In genomic region chr2:61433606-61434005, GRCh38 we compare ENCODE assay signal across 17 cellular contexts. TPM values are rescaled to one million over a fixed set of nuclear protein-coding genes. Genes with fewer than 3 reads are reported as not detected.
DNase-seq lines count a peak whose midpoint lies in the region; ATAC-seq, FAIRE-seq and TF ChIP-seq lines count a peak whose summit lies in the region.
"Had no signal": no experiment of that assay in that cellular context is flagged by ENCODE, and none has a peak within 500 bp of the region (broad histone marks: within the 10 kb centered on the region; RNA-seq: fewer than 3 reads in every experiment).

No MANE protein-coding gene starts in this region.

- H3K27me3 Mint-ChIP-seq in CD14-positive monocyte (ENCODE audit: low read depth in 3 of 3) (no peaks in the 10 kb centered on the region), T-cell (no peaks in the 10 kb centered on the region)
- H3K27me3 Mint-ChIP-seq: activated B cell treated with CpG ODN at 0.5 μM for 24 hours had no signal

- CTCF ChIA-PET in T-cell (lab: Charles Lee) = no interaction called here

- H3K36me3 ChIP-seq in GM06990 (ENCODE audit: control insufficient read depth, insufficient read depth, low read length) = no peaks in the 10 kb centered on the region
- H3K36me3 ChIP-seq: breast epithelium, left lung, neural progenitor cell had no signal

- H3K9me3 Mint-ChIP-seq in CD14-positive monocyte (peaks cover 0 to 5% (median 0%) of the 10 kb centered on the region in 7 donors), T-cell (peaks cover 4 to 18% (median 12%) of the 10 kb centered on the region in 3 donors)

- TF ChIP-seq CTCF in CD14-positive monocyte (IDR thresholded peaks at IDR 0.05) = no peak
- peak; percentile 16 for TF ChIP-seq CTCF in GM06990 (IDR thresholded peaks at IDR 0.05; ENCODE audit: insufficient read depth, low read length, poor library complexity, severe bottlenecking)

- DNase-seq in CD14-positive monocyte (ENCODE audit: low spot score) = no peak
- no peak for DNase-seq in GM06990 (ENCODE audit: extremely low read depth, insufficient read length)
- no peak for DNase-seq in T-cell
- peak; percentile 69 for DNase-seq in myocyte (ENCODE audit: low read depth)
- no peak for DNase-seq in HTR-8/SVneo (ENCODE audit: insufficient read length, low spot score)
- DNase-seq: activated B cell treated with CpG ODN at 0.5 μM for 24 hours; activated naive CD4-positive, alpha-beta T cell treated with anti-CD3 and anti-CD28 coated beads, Interleukin-2, amount 50 U/mL, for 16 hours; DND-41; NCI-H187; NCI-H510A; stimulated activated naive CD4-positive, alpha-beta T cell treated with Interleukin-2 at 50 U/mL for 16 hours had no signal

- ATAC-seq in T-cell (replicated peaks in 1 of 4) = peak in 1 of 4 experiments; percentile 39
- ATAC-seq in HG03139 (IDR thresholded peaks at IDR 0.05; ENCODE audit: unreplicated experiment) = no peak
- ATAC-seq in HG02642 (IDR thresholded peaks at IDR 0.05; ENCODE audit: poor library complexity, unreplicated experiment) = no peak
- no peak for ATAC-seq in GM21528 (IDR thresholded peaks at IDR 0.05; ENCODE audit: low FRiP score, unreplicated experiment)

- FAIRE-seq in HTR-8/SVneo (lab: Jason Lieb, UNC) = no peak

- H3K27me3 ChIP-seq in GM06990 (replicated peaks; ENCODE audit: control insufficient read depth, insufficient read depth, low read length) = no peaks in the 10 kb centered on the region
- H3K27me3 ChIP-seq: breast epithelium, left lung, neural progenitor cell had no signal

- H3K27ac Mint-ChIP-seq in CD14-positive monocyte (peak overlapping the region in 4 of 7 donors; percentile 36 to 90 (median 88)), T-cell (peak overlapping the region; percentile 48 to 88)
- H3K27ac Mint-ChIP-seq: neural progenitor cell had no signal

- no peak overlapping the region for H3K4me3 ChIP-seq in GM06990 (replicated peaks; ENCODE audit: low read depth, low read length)
- H3K4me3 ChIP-seq: breast epithelium, left lung, neural progenitor cell had no signal

- H3K4me3 Mint-ChIP-seq in CD14-positive monocyte (no peak overlapping the region), T-cell (peak overlapping the region in 1 of 3 donors; percentile 37)
- H3K4me3 Mint-ChIP-seq: activated B cell treated with CpG ODN at 0.5 μM for 24 hours, neural progenitor cell had no signal

- POLR2A ChIA-PET in T-cell (lab: Charles Lee) = interaction anchor here in 1 of 2 donors (0.6 to 0.7 kb wide), 2 partner anchors 42 to 60 kb away, joined by 3 to 4 read pairs; no protein-coding TSS in a partner anchor

- H3K4me1 Mint-ChIP-seq in CD14-positive monocyte = peaks cover 43% of the 10 kb centered on the region
- H3K4me1 Mint-ChIP-seq in T-cell = peaks cover 54 to 60% (median 56%) of the 10 kb centered on the region in 3 donors
- H3K4me1 Mint-ChIP-seq: neural progenitor cell had no signal

- H3K36me3 Mint-ChIP-seq in CD14-positive monocyte (no peaks in the 10 kb centered on the region), T-cell (peaks cover 23% of the 10 kb centered on the region)

- intact Hi-C loops in CD14-positive monocyte (cut with micrococcal nuclease) = no loop called here

RNA-seq across cellular contexts. Expression of gene USP34, which starts 37.3 kb away (rescaled TPM):
- polyA plus RNA-seq in CD14-positive monocyte = 1 to 10 TPM; 2.8 to 5.9 TPM
- 100 to 1,000 TPM; 118 to 193 (median 132) TPM for total RNA-seq in T-cell
- total RNA-seq in myocyte = 76.3 and 107 TPM in 2 replicates
- 26.2 TPM for polyA plus RNA-seq in myocyte (2012)
